15 cellular contexts compared by ENCODE assay signal in genomic region chr2:37985333-37985732, GRCh38.
DNase-seq lines count a peak whose midpoint lies in the region; ATAC-seq and TF ChIP-seq lines count a peak whose summit lies in the region.
"Had no signal": no experiment of that assay in that cellular context is flagged by ENCODE, and none has a peak within 500 bp of the region (broad histone marks: within the 10 kb centered on the region; RNA-seq: fewer than 3 reads in every experiment).

No MANE protein-coding gene starts in this region.

- no peaks in the 10 kb centered on the region for H3K36me3 Mint-ChIP-seq in natural killer cell treated with Interleukin-12 subunit alpha and Interleukin-12 subunit beta and Interleukin-15 and Interleukin-18, amount 100 ng/mL, for 72 hours
- no peaks in the 10 kb centered on the region for H3K36me3 Mint-ChIP-seq in natural killer cell

- H3K4me3 Mint-ChIP-seq in natural killer cell treated with Interleukin-12 subunit alpha and Interleukin-12 subunit beta and Interleukin-15 and Interleukin-18, amount 100 ng/mL, for 72 hours, result no peak overlapping the region
- H3K4me3 Mint-ChIP-seq in natural killer cell, result no peak overlapping the region
- H3K4me3 Mint-ChIP-seq: type B pancreatic cell had no signal

- no peak for TF ChIP-seq CTCF in natural killer cell (IDR thresholded peaks at IDR 0.05)
- TF ChIP-seq CTCF in epithelial cell of esophagus (IDR thresholded peaks at IDR 0.05; ENCODE audit: insufficient read depth, low read depth, low read length, missing control alignments), result no peak

- no peaks in the 10 kb centered on the region for H3K27me3 Mint-ChIP-seq in natural killer cell treated with Interleukin-12 subunit alpha and Interleukin-12 subunit beta and Interleukin-15 and Interleukin-18, amount 100 ng/mL, for 72 hours
- no peaks in the 10 kb centered on the region for H3K27me3 Mint-ChIP-seq in natural killer cell (ENCODE audit: low read depth in 2 of 2)
- H3K27me3 Mint-ChIP-seq: type B pancreatic cell had no signal

- peak overlapping the region in 1 of 2 donors; percentile 15 for H3K27ac Mint-ChIP-seq in natural killer cell treated with Interleukin-12 subunit alpha and Interleukin-12 subunit beta and Interleukin-15 and Interleukin-18, amount 100 ng/mL, for 72 hours
- no peak overlapping the region for H3K27ac Mint-ChIP-seq in natural killer cell
- H3K27ac Mint-ChIP-seq: type B pancreatic cell had no signal

- peak; percentile 70 to 76 for ATAC-seq in natural killer cell treated with Interleukin-12 subunit alpha and Interleukin-12 subunit beta and Interleukin-15 and Interleukin-18, amount 100 ng/mL, for 72 hours
- ATAC-seq in natural killer cell (no peak), HG03097 (IDR thresholded peaks at IDR 0.05; ENCODE audit: low FRiP score, unreplicated experiment) (no peak)

- H3K4me3 ChIP-seq in epithelial cell of esophagus (ENCODE audit: low read length), result no peak overlapping the region

- no peaks in the 10 kb centered on the region for H3K9me3 Mint-ChIP-seq in natural killer cell treated with Interleukin-12 subunit alpha and Interleukin-12 subunit beta and Interleukin-15 and Interleukin-18, amount 100 ng/mL, for 72 hours
- no peaks in the 10 kb centered on the region for H3K9me3 Mint-ChIP-seq in natural killer cell

- H3K4me1 Mint-ChIP-seq in natural killer cell treated with Interleukin-12 subunit alpha and Interleukin-12 subunit beta and Interleukin-15 and Interleukin-18, amount 100 ng/mL, for 72 hours (ENCODE audit: low read depth in 2 of 2), result peaks cover 11 to 15% of the 10 kb centered on the region in 2 donors
- peaks cover 7 to 12% of the 10 kb centered on the region in 2 donors for H3K4me1 Mint-ChIP-seq in natural killer cell

- DNase-seq in natural killer cell treated with Interleukin-12 subunit alpha and Interleukin-12 subunit beta and Interleukin-15 and Interleukin-18, amount 100 ng/mL, for 72 hours (ENCODE audit: low spot score), result no peak
- DNase-seq in natural killer cell (no peak), NOMO-1 (lab: John Stamatoyannopoulos, UW; ENCODE audit: unreplicated experiment in 2 of 2) (peak; percentile 39 to 52), epithelial cell of esophagus (ENCODE audit: low read depth) (peak; percentile 73), NCI-H1436 treated with DMSO at 0.1 percent for 48 hours (lab: John Stamatoyannopoulos, UW) (no peak), UCSD-AML1 (lab: John Stamatoyannopoulos, UW; ENCODE audit: unreplicated experiment) (no peak)
- DNase-seq in central memory CD4-positive, alpha-beta T cell, result no peak
- DNase-seq: activated T-cell treated with anti-CD3 and anti-CD28 coated beads for 4 hours; amniotic stem cell; effector CD8-positive, alpha-beta T cell; NCI-H446; Right ventricle myocardium superior; stimulated activated CD4-positive, alpha-beta T cell treated with anti-CD3 and anti-CD28 coated beads, Interleukin-12 subunit alpha, Interleukin-12 subunit beta, amount 100 ng/mL, for 4 hours had no signal

- intact Hi-C loops in natural killer cell (cut with micrococcal nuclease), result no loop called here

Comparison
In these comparisons a context has a peak if more than half of its experiments do, and no peak if none do; other contexts are left out.
1. ATAC-seq: peak in natural killer cell treated with Interleukin-12 subunit alpha and Interleukin-12 subunit beta and Interleukin-15 and Interleukin-18, amount 100 ng/mL, for 72 hours (2 of 2); none in natural killer cell (0 of 3) and HG03097 (single experiment).
2. DNase-seq: peak in NOMO-1 (2 of 2) and epithelial cell of esophagus (single experiment); none in natural killer cell treated with Interleukin-12 subunit alpha and Interleukin-12 subunit beta and Interleukin-15 and Interleukin-18, amount 100 ng/mL, for 72 hours (single experiment), natural killer cell (single experiment), central memory CD4-positive, alpha-beta T cell (single experiment), NCI-H1436 treated with DMSO at 0.1 percent for 48 hours (single experiment) and UCSD-AML1 (single experiment).